8 cellular contexts compared by ENCODE assay signal in genomic region chr6:166556871-166557322, GRCh38. TPM values are rescaled to one million over a fixed set of nuclear protein-coding genes. Genes with fewer than 3 reads are reported as not detected.
DNase-seq lines count a peak whose midpoint lies in the region; ATAC-seq and TF ChIP-seq lines count a peak whose summit lies in the region.

No MANE protein-coding gene starts in this region.

- ATAC-seq in GM18511 (IDR thresholded peaks at IDR 0.05; ENCODE audit: unreplicated experiment) (peak; percentile 71), GM18861 (IDR thresholded peaks at IDR 0.05; ENCODE audit: unreplicated experiment) (no peak), GM21723 (IDR thresholded peaks at IDR 0.05; ENCODE audit: unreplicated experiment) (no peak)

- no peaks in the 10 kb centered on the region for H3K36me3 ChIP-seq in duodenal mucosa (ENCODE audit: control insufficient read depth in 1 of 2, insufficient read depth in 2 of 2, low read length in 2 of 2)
- no peaks in the 10 kb centered on the region for H3K36me3 ChIP-seq in BE2C

- peaks cover 0 to 2% of the 10 kb centered on the region in 2 donors for H3K9me3 ChIP-seq in duodenal mucosa (ENCODE audit: control insufficient read depth in 1 of 2, low read length in 2 of 2)
- no peaks in the 10 kb centered on the region for H3K9me3 ChIP-seq in BE2C

- H3K4me3 ChIP-seq in duodenal mucosa (ENCODE audit: low read depth in 1 of 2, low read length in 2 of 2) = peak overlapping the region; percentile 48 to 53
- no peak overlapping the region for H3K4me3 ChIP-seq in BE2C (ENCODE audit: low read depth, low read length)

- DNase-seq in NOMO-1 treated with DMSO at 0.1 percent for 48 hours (lab: John Stamatoyannopoulos, UW; ENCODE audit: unreplicated experiment) (peak; percentile 45), middle frontal gyrus (ENCODE audit: extremely low spot score, low spot score) (peak; percentile 65), SK-N-DZ (ENCODE audit: low spot score) (no peak), BE2C (no peak)

- TF ChIP-seq CTCF in BE2C (IDR thresholded peaks at IDR 0.05; ENCODE audit: low read depth, low read length) = no peak

- peak overlapping the region in 1 of 2 donors; percentile 36 for H3K9ac ChIP-seq in duodenal mucosa (ENCODE audit: low read depth in 1 of 2, low read length in 2 of 2)

- peaks cover 0 to 9% of the 10 kb centered on the region in 2 donors for H3K4me1 ChIP-seq in duodenal mucosa (ENCODE audit: control insufficient read depth in 1 of 2, insufficient read depth in 2 of 2, low read length in 2 of 2)
- H3K4me1 ChIP-seq in BE2C = no peaks in the 10 kb centered on the region; the same call in 1 of the 2 replicates

- H3K27me3 ChIP-seq in duodenal mucosa (ENCODE audit: control insufficient read depth in 1 of 2, insufficient read depth in 2 of 2, low read length in 2 of 2) = no peaks in the 10 kb centered on the region
- no peaks in the 10 kb centered on the region for H3K27me3 ChIP-seq in BE2C

- no peak overlapping the region for H3K27ac ChIP-seq in duodenal mucosa (ENCODE audit: low read depth, low read length)

RNA-seq across cellular contexts. Expression of gene RAMACL, which starts 29.6 kb away (rescaled TPM):
- 0.19 and 0.39 TPM in 2 replicates for polyA plus RNA-seq in SK-N-DZ (2014; cell fraction: cytosol; rRNA removed)
- polyA plus RNA-seq in SK-N-DZ (2014; cell fraction: nucleus; rRNA removed) = 0.38 and 1.1 TPM in 2 replicates
- 2.1 TPM for polyA plus RNA-seq in BE2C (2012; ENCODE audit: insufficient read depth, insufficient read length, low read depth)

Comparison
In these comparisons a context has a peak if more than half of its experiments do, and no peak if none do; other contexts are left out.
1. DNase-seq: peak in NOMO-1 treated with DMSO at 0.1 percent for 48 hours (single experiment) and middle frontal gyrus (single experiment); none in SK-N-DZ (single experiment) and BE2C (single experiment).